Comparison of ENCODE assay signal across 25 cellular contexts in the genomic region with DNA sequence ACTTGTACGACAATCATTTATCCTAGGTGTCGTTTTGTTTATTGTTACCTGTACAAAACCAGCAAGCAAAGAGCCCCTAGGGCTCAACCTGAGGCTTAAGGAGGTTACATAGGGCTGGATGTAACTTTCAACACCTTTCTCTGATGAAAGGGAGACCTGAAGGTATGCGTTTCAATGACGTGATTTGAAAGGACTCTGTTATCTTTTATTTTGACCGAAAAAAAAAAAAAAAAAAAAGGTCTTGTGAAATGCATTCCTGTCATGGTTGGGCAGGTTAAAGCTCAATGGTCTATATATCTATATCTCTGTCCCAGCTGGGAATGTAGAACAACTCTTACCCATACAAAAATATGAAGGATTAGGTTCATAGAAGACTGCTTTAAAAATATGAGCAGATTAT.
"Had no signal": no experiment of that assay in that cellular context is flagged by ENCODE, and none has a peak within 500 bp of the region (broad histone marks: within the 10 kb centered on the region; RNA-seq: fewer than 3 reads in every experiment).

No MANE protein-coding gene starts in this region.

- H3K9me3 ChIP-seq: ascending aorta, pancreas, psoas muscle, right atrium auricular region, tibial nerve, uterus had no signal

- H3K4me3 Mint-ChIP-seq: activated T-cell treated with anti-CD3 and anti-CD28 coated beads, Interleukin-2, amount 50 U/mL, for 24 hours; activated T-helper 17 cell treated with anti-CD3 and anti-CD28 coated beads, Interleukin-2, amount 50 U/mL, for 72 hours; endodermal cell; nephron progenitor cell; stimulated activated naive CD8-positive, alpha-beta T cell treated with anti-CD3 and anti-CD28 coated beads, Interleukin-15, Interleukin-2, amounts not matched to agents 100 ng/mL and 50 ng/mL, for 24 hours; T-cell; T-helper 2 cell treated with Interferon-gamma antibody and Interleukin-4, amounts not matched to agents 5 μg/mL and 100 μg/mL, for 36 hours; WTC11 had no signal

- ATAC-seq: activated naive CD4-positive, alpha-beta T cell treated with anti-CD3 and anti-CD28 coated beads, Interleukin-2, amount 50 U/mL, for 72 hours; activated T-helper 17 cell treated with anti-CD3 and anti-CD28 coated beads, Interleukin-2, amount 50 U/mL, for 72 hours; left ventricle myocardium superior; psoas muscle; T-cell; WTC11 had no signal

- H3K27me3 ChIP-seq: ascending aorta, foreskin keratinocyte, pancreas, right atrium auricular region, tibial nerve, uterus had no signal

- H3K4me3 ChIP-seq: ascending aorta, pancreas, psoas muscle, right atrium auricular region, tibial nerve, uterus had no signal

- H3K36me3 ChIP-seq: ascending aorta, pancreas, right atrium auricular region, tibial nerve, uterus had no signal

- DNase-seq: activated CD4-positive, alpha-beta T cell treated with anti-CD3 and anti-CD28 coated beads, Interleukin-2, amount 50 U/mL, for 4 hours; activated CD8-positive, alpha-beta memory T cell treated with anti-CD3 and anti-CD28 coated beads for 24 hours; activated CD8-positive, alpha-beta memory T cell treated with anti-CD3 and anti-CD28 coated beads, Interleukin-2, amount 50 U/mL, for 4 hours; activated T-cell treated with anti-CD3 and anti-CD28 coated beads, Interleukin-2, amount 50 U/mL, for 24 hours; cerebellar nuclear complex; cortex of kidney; endodermal cell; kidney glomerular epithelial cell; left ventricle myocardium superior; nephron progenitor cell; pancreas; psoas muscle; stimulated activated CD4-positive, alpha-beta T cell treated with anti-CD3 and anti-CD28 coated beads, Interleukin-12 subunit alpha, Interleukin-12 subunit beta, amount 100 ng/mL, for 4 hours; substantia nigra; T-cell; uterus had no signal

- H3K27ac ChIP-seq: ascending aorta, foreskin keratinocyte, pancreas, psoas muscle, right atrium auricular region, tibial nerve had no signal

- H3K27ac Mint-ChIP-seq: activated naive CD4-positive, alpha-beta T cell treated with anti-CD3 and anti-CD28 coated beads, Interleukin-2, amount 50 U/mL, for 72 hours; activated T-cell treated with anti-CD3 and anti-CD28 coated beads, Interleukin-2, amount 50 U/mL, for 24 hours; activated T-helper 17 cell treated with anti-CD3 and anti-CD28 coated beads, Interleukin-2, amount 50 U/mL, for 72 hours; endodermal cell; nephron progenitor cell; stimulated activated naive CD8-positive, alpha-beta T cell treated with anti-CD3 and anti-CD28 coated beads, Interleukin-15, Interleukin-2, amounts not matched to agents 100 ng/mL and 50 ng/mL, for 24 hours; T-cell; T-helper 2 cell treated with Interferon-gamma antibody and Interleukin-4, amounts not matched to agents 5 μg/mL and 100 μg/mL, for 36 hours; WTC11 had no signal

- H3K4me1 Mint-ChIP-seq: activated T-helper 17 cell treated with anti-CD3 and anti-CD28 coated beads, Interleukin-2, amount 50 U/mL, for 72 hours; T-cell had no signal

- H3K4me1 ChIP-seq: pancreas, psoas muscle, right atrium auricular region, uterus had no signal

- H3K36me3 Mint-ChIP-seq: activated naive CD4-positive, alpha-beta T cell treated with anti-CD3 and anti-CD28 coated beads, Interleukin-2, amount 50 U/mL, for 72 hours; T-cell; WTC11 had no signal

- H3K9me3 Mint-ChIP-seq: activated naive CD4-positive, alpha-beta T cell treated with anti-CD3 and anti-CD28 coated beads, Interleukin-2, amount 50 U/mL, for 72 hours; activated T-cell treated with anti-CD3 and anti-CD28 coated beads, Interleukin-2, amount 50 U/mL, for 24 hours; activated T-helper 17 cell treated with anti-CD3 and anti-CD28 coated beads, Interleukin-2, amount 50 U/mL, for 72 hours; endodermal cell; stimulated activated naive CD8-positive, alpha-beta T cell treated with anti-CD3 and anti-CD28 coated beads, Interleukin-15, Interleukin-2, amounts not matched to agents 100 ng/mL and 50 ng/mL, for 24 hours; T-cell; T-helper 2 cell treated with Interferon-gamma antibody and Interleukin-4, amounts not matched to agents 5 μg/mL and 100 μg/mL, for 36 hours; WTC11 had no signal
